Comparison of ENCODE assay signal across 9 cellular contexts in genomic region chr7:151115121-151115835, GRCh38. TPM values are rescaled to one million over a fixed set of nuclear protein-coding genes. Genes with fewer than 3 reads are reported as not detected.
DNase-seq lines count a peak whose midpoint lies in the region; ATAC-seq, FAIRE-seq and TF ChIP-seq lines count a peak whose summit lies in the region.
"Had no signal": no experiment of that assay in that cellular context is flagged by ENCODE, and none has a peak within 500 bp of the region (broad histone marks: within the 10 kb centered on the region; RNA-seq: fewer than 3 reads in every experiment).

No MANE protein-coding gene starts in this region.

- CTCF ChIA-PET in SK-N-SH (lab: Yijun Ruan, JAX) (interaction anchor here (0.5 to 18.7 kb wide), 23 partner anchors 11 to 1853 kb away, joined by 3 to 474 read pairs (median 6); partner anchors contain the start of genes AGAP3, FASTK, GBX1 and TMUB1), K562 (lab: Yijun Ruan, JAX; ENCODE audit: low intra/inter-chr PET ratio) (interaction anchor here (1.0 kb wide), 1 partner anchor 87 kb away, joined by 4 read pairs; the partner anchor contains the start of gene ABCB8)

- intact Hi-C loops in K562 (cut with micrococcal nuclease), result no loop called here
- intact Hi-C loops in left lung (cut with DNase I), result loop anchor here in 1 of 2 donors (10.0 kb wide), 1 partner anchor 220 kb away; no protein-coding TSS in a partner anchor

- peaks cover 19% of the 10 kb centered on the region for H3K4me1 Mint-ChIP-seq in type B pancreatic cell (ENCODE audit: unreplicated experiment)

- peaks cover 3% of the 10 kb centered on the region for H3K27me3 Mint-ChIP-seq in type B pancreatic cell

- in situ Hi-C loops in K562 (cut with MboI), result no loop called here

- H2AFZ ChIP-seq in SK-N-SH (ENCODE audit: low read depth) (no peak overlapping the region), K562 (ENCODE audit: low read depth, low read length) (no peak overlapping the region), MM.1S (ENCODE audit: low read length) (no peak overlapping the region)

- TF ChIP-seq CTCF in SK-N-SH (IDR thresholded peaks at IDR 0.05) (no peak), K562 (IDR thresholded peaks at IDR 0.05 in 2 of 3, conservative IDR thresholded peaks at IDR 0.05 in 1 of 3; ENCODE audit: insufficient read depth in 2 of 3, low read depth in 1 of 3, low read length in 3 of 3) (no peak), left lung (IDR thresholded peaks at IDR 0.05) (no peak), type B pancreatic cell (conservative IDR thresholded peaks at IDR 0.05) (peak; percentile 23), MM.1S (IDR thresholded peaks at IDR 0.05; ENCODE audit: low read length) (no peak)

- no TSS peak for BruUV-seq in K562 (replicated peaks; lab: Mats Ljungman, UMichigan)

- peaks cover 13% of the 10 kb centered on the region for H3K9me1 ChIP-seq in K562 (ENCODE audit: control insufficient read depth, insufficient read depth, low read length)

- peak overlapping the region in 1 of 2 experiments; percentile 18; a peak in 1 of 4 replicates for H3K27ac ChIP-seq in SK-N-SH (ENCODE audit: low read depth in 2 of 2, low read length in 1 of 2)
- no peak overlapping the region for H3K27ac ChIP-seq in K562 (ENCODE audit: extremely low read depth, low read depth, low read length)
- H3K27ac ChIP-seq in left lung, result peak overlapping the region; percentile 37 to 50
- H3K27ac ChIP-seq in MM.1S (ENCODE audit: low read length), result no peak overlapping the region
- H3K27ac ChIP-seq: 22Rv1 had no signal

- TF ChIP-seq EP300 in SK-N-SH (IDR thresholded peaks at IDR 0.05; ENCODE audit: borderline replicate concordance in 1 of 2, low read depth in 1 of 2, low read length in 1 of 2), result no peak
- no peak for TF ChIP-seq EP300 in K562 (IDR thresholded peaks at IDR 0.05; ENCODE audit: low read length)

- H3F3A ChIP-seq in SK-N-SH (replicated peaks; ENCODE audit: insufficient read depth) (peaks cover 31% of the 10 kb centered on the region), MM.1S (ENCODE audit: insufficient read depth, low read length) (no peaks in the 10 kb centered on the region)

- H3K9ac ChIP-seq in SK-N-SH (no peak overlapping the region; the same call in 1 of the 2 replicates), K562 (ENCODE audit: insufficient read depth in 1 of 2, low read depth in 2 of 2, low read length in 2 of 2) (peak overlapping the region in 1 of 2 experiments; percentile 64; a peak in 1 of 4 replicates), MM.1S (ENCODE audit: low read length) (no peak overlapping the region)

- peak overlapping the region; percentile 92 for H3K4me3 Mint-ChIP-seq in type B pancreatic cell

- H3K9me3 ChIP-seq in SK-N-SH (no peaks in the 10 kb centered on the region), K562 (replicated peaks; ENCODE audit: control insufficient read depth, insufficient read depth, low read depth, low read length) (no peaks in the 10 kb centered on the region), left lung (no peaks in the 10 kb centered on the region), MM.1S (replicated peaks; ENCODE audit: insufficient read depth, low read length) (no peaks in the 10 kb centered on the region)

- peaks cover 13 to 29% of the 10 kb centered on the region in 2 experiments for H3K36me3 ChIP-seq in SK-N-SH (replicated peaks in 1 of 2; ENCODE audit: control insufficient read depth in 1 of 2, insufficient read depth in 2 of 2, low read length in 1 of 2)
- H3K36me3 ChIP-seq in K562 (ENCODE audit: control insufficient read depth, insufficient read depth, low read length), result peaks cover 75% of the 10 kb centered on the region; the same call in 2 of the 3 replicates
- H3K36me3 ChIP-seq in left lung, result peaks cover 0 to 37% of the 10 kb centered on the region in 2 donors
- no peaks in the 10 kb centered on the region for H3K36me3 ChIP-seq in MM.1S (replicated peaks; ENCODE audit: insufficient read depth, low read length)

- H3K9me2 ChIP-seq in SK-N-SH, result no peaks in the 10 kb centered on the region
- no peaks in the 10 kb centered on the region for H3K9me2 ChIP-seq in MM.1S (replicated peaks; ENCODE audit: insufficient read depth, low read length)

- FAIRE-seq in K562 (lab: Jason Lieb, UNC), result no peak

- 63% methylated on average over 68 of the region's 114 CpGs for WGBS in SK-N-SH (ENCODE audit: low lambda C conversion rate)
- 96% methylated on average over 56 of the region's 114 CpGs for WGBS in K562 (ENCODE audit: insufficient coverage, low coverage, missing lambda C conversion rate)

- H4K20me1 ChIP-seq in SK-N-SH (ENCODE audit: insufficient read depth) (peaks cover 69% of the 10 kb centered on the region), K562 (replicated peaks; ENCODE audit: control insufficient read depth, insufficient read depth, low read length) (peaks cover 59% of the 10 kb centered on the region), MM.1S (ENCODE audit: insufficient read depth, low read length) (peaks cover under 1% of the 10 kb centered on the region; the same call in 1 of the 2 replicates)

- H3K27me3 ChIP-seq in SK-N-SH (ENCODE audit: insufficient read depth) (no peaks in the 10 kb centered on the region), K562 (ENCODE audit: control insufficient read depth in 2 of 2, insufficient read depth in 2 of 2, low read length in 2 of 2) (no peaks in the 10 kb centered on the region), left lung (peaks cover 0 to 5% of the 10 kb centered on the region in 2 donors), MM.1S (replicated peaks; ENCODE audit: insufficient read depth, low read length) (no peaks in the 10 kb centered on the region)

- peak overlapping the region; percentile 20 to 37; a peak in 3 of 4 replicates for H3K4me3 ChIP-seq in SK-N-SH (ENCODE audit: low read depth in 2 of 2, low read length in 1 of 2)
- no peak overlapping the region for H3K4me3 ChIP-seq in K562
- H3K4me3 ChIP-seq in left lung, result peak overlapping the region; percentile 19 to 40
- H3K4me3 ChIP-seq in MM.1S (ENCODE audit: low read length), result no peak overlapping the region

- H3K36me3 Mint-ChIP-seq in type B pancreatic cell, result no peaks in the 10 kb centered on the region

- DNase-seq in SK-N-SH (peak; percentile 84), K562 (ENCODE audit: extremely low read depth in 1 of 4, low spot score in 3 of 4) (no peak), left lung (peak in 1 of 2 donors; percentile 79), type B pancreatic cell (ENCODE audit: extremely low spot score, unreplicated experiment) (no peak), MM.1S (no peak)

- H3K27ac Mint-ChIP-seq in type B pancreatic cell, result peak overlapping the region; percentile 95

- no peaks in the 10 kb centered on the region for H3K9me3 Mint-ChIP-seq in type B pancreatic cell

- H3K4me1 ChIP-seq in SK-N-SH (ENCODE audit: control insufficient read depth in 1 of 2, insufficient read depth in 2 of 2, low read depth in 1 of 2, low read length in 1 of 2) (peaks cover 24 to 38% of the 10 kb centered on the region in 2 experiments), K562 (replicated peaks in 1 of 2; ENCODE audit: control insufficient read depth in 2 of 2, insufficient read depth in 2 of 2, low read length in 2 of 2) (peaks cover 29 to 69% of the 10 kb centered on the region in 2 experiments), left lung (peaks cover 0 to 38% of the 10 kb centered on the region in 2 donors), MM.1S (ENCODE audit: low read length) (no peaks in the 10 kb centered on the region)

- ATAC-seq in SK-N-SH treated with all-trans-retinoic acid at 6 μM for 48 hours (no peak), K562 (no peak), left lung (no peak), HG03025 (IDR thresholded peaks at IDR 0.05; ENCODE audit: low FRiP score, unreplicated experiment) (no peak), HG02763 (IDR thresholded peaks at IDR 0.05; ENCODE audit: unreplicated experiment) (no peak)

- H3K4me2 ChIP-seq in SK-N-SH, result peak overlapping the region; percentile 53; the same call in 1 of the 2 replicates
- no peak overlapping the region for H3K4me2 ChIP-seq in K562 (ENCODE audit: insufficient read depth, low read length)
- H3K4me2 ChIP-seq in MM.1S (ENCODE audit: low read depth, low read length), result no peak overlapping the region

- H3K79me2 ChIP-seq in SK-N-SH (ENCODE audit: insufficient read depth), result peaks cover 62% of the 10 kb centered on the region
- peaks cover 56% of the 10 kb centered on the region for H3K79me2 ChIP-seq in K562 (ENCODE audit: control insufficient read depth, insufficient read depth, low read length)
- peaks cover 35% of the 10 kb centered on the region for H3K79me2 ChIP-seq in MM.1S (ENCODE audit: low read length)

- POLR2A ChIA-PET in SK-N-SH (lab: Yijun Ruan, JAX), result no interaction called here
- POLR2A ChIA-PET in K562 (lab: Yijun Ruan, JAX), result no interaction called here

- no peak for TF ChIP-seq RAD21 in SK-N-SH (IDR thresholded peaks at IDR 0.05; ENCODE audit: low read length)
- no peak for TF ChIP-seq RAD21 in K562 (CRISPR knock-in tag; conservative IDR thresholded peaks at IDR 0.05 in 1 of 2, IDR thresholded peaks at IDR 0.05 in 1 of 2)

- TF ChIP-seq POLR2A in K562 (conservative IDR thresholded peaks at IDR 0.05), result no peak

RNA-seq across cellular contexts. Expression of gene AGAP3, which starts 29.0 kb away (rescaled TPM):
- polyA plus RNA-seq in SK-N-SH (2012; rRNA removed), result 108 and 126 TPM in 2 replicates
- polyA plus RNA-seq in SK-N-SH (2012; cell fraction: cytosol; rRNA removed), result 61.7 and 84.8 TPM in 2 replicates
- polyA plus RNA-seq in SK-N-SH (2012; cell fraction: nucleus; rRNA removed), result 361 and 701 TPM in 2 replicates
- total RNA-seq in K562 (2011; cell fraction: chromatin; rRNA removed; ENCODE audit: low replicate concordance), result 309 and 657 TPM in 2 replicates
- 263 and 322 TPM in 2 replicates for total RNA-seq in K562 (2011; cell fraction: nucleolus; rRNA removed)
- total RNA-seq in K562 (2011; cell fraction: nucleoplasm; rRNA removed), result 258 and 293 TPM in 2 replicates
- total RNA-seq in K562 (2014; rRNA removed), result 62.2 and 94.2 TPM in 2 replicates
- total RNA-seq in K562 (2014; rRNA removed; fragmentation: Illumina TruSeq; extraction: Trizol), result 34.6 and 44.0 TPM in 2 replicates
- total RNA-seq in K562 (2015; rRNA removed; fragmentation: Illumina TruSeq; extraction: Trizol), result 59.8 and 60.0 TPM in 2 replicates
- total RNA-seq in K562 (2021), result 178 and 208 TPM in 2 replicates
- 61.4 and 65.4 TPM in 2 replicates for polyA plus RNA-seq in K562 (2011; rRNA removed)
- 86.8 and 233 TPM in 2 replicates for polyA plus RNA-seq in K562 (2011; cell fraction: cytosol; rRNA removed)
- polyA plus RNA-seq in K562 (2011; cell fraction: nucleus; rRNA removed), result 273 and 510 TPM in 2 replicates
- 83.7 and 110 TPM in 2 replicates for polyA plus RNA-seq in K562 (2012)
- polyA plus RNA-seq in K562 (2014; fragmentation: Illumina TruSeq; extraction: Trizol), result 66.7 and 96.7 TPM in 2 replicates
- polyA plus RNA-seq in K562 (2014; fragmentation: Nextera tagmentation; extraction: Ambion mirVana), result 1 to 10 TPM; 3.4 to 4.4 TPM
- 118 and 127 TPM in 2 replicates for polyA plus RNA-seq in K562 (2014; rRNA removed)
- 34.5 and 46.4 TPM in 2 replicates for polyA minus RNA-seq in K562 (2011; rRNA and poly(A)+ RNA removed)
- polyA minus RNA-seq in K562 (2011; cell fraction: cytosol; rRNA and poly(A)+ RNA removed), result 64.1 and 65.6 TPM in 2 replicates
- polyA minus RNA-seq in K562 (2011; cell fraction: nucleus; rRNA and poly(A)+ RNA removed), result 79.9 and 118 TPM in 2 replicates
- total RNA-seq in left lung, result 100 to 1,000 TPM; 161 to 167 TPM
- total RNA-seq in type B pancreatic cell (ENCODE audit: low replicate concordance), result 95.9 and 114 TPM in 2 replicates

RNA-seq across cellular contexts. Expression of gene TMUB1, which starts 32.0 kb away (rescaled TPM):
- polyA plus RNA-seq in SK-N-SH (2012; rRNA removed) (37.8 and 60.6 TPM in 2 replicates), K562 (2011; rRNA removed) (38.4 and 59.7 TPM in 2 replicates), K562 (2014; fragmentation: Illumina TruSeq; extraction: Trizol) (74.1 and 210 TPM in 2 replicates), K562 (2014; fragmentation: Nextera tagmentation; extraction: Ambion mirVana) (under 1 TPM; 0.14 to 0.34 TPM), K562 (2014; rRNA removed) (195 and 207 TPM in 2 replicates)
- 21.7 and 37.0 TPM in 2 replicates for polyA plus RNA-seq in SK-N-SH (2012; cell fraction: cytosol; rRNA removed)
- polyA plus RNA-seq in SK-N-SH (2012; cell fraction: nucleus; rRNA removed), result 58.0 and 66.2 TPM in 2 replicates
- total RNA-seq in K562 (2011; cell fraction: chromatin; rRNA removed; ENCODE audit: low replicate concordance), result 28.8 and 70.7 TPM in 2 replicates
- 113 and 126 TPM in 2 replicates for total RNA-seq in K562 (2011; cell fraction: nucleolus; rRNA removed)
- total RNA-seq in K562 (2011; cell fraction: nucleoplasm; rRNA removed), result 72.2 and 72.4 TPM in 2 replicates
- total RNA-seq in K562 (2014; rRNA removed) (189 and 255 TPM in 2 replicates), K562 (2014; rRNA removed; fragmentation: Illumina TruSeq; extraction: Trizol) (19.4 and 21.4 TPM in 2 replicates), K562 (2015; rRNA removed; fragmentation: Illumina TruSeq; extraction: Trizol) (86.3 and 97.0 TPM in 2 replicates), K562 (2021) (233 and 241 TPM in 2 replicates), left lung (10 to 100 TPM; 39.6 to 49.1 TPM), type B pancreatic cell (ENCODE audit: low replicate concordance) (37.9 and 41.7 TPM in 2 replicates)
- 86.5 and 297 TPM in 2 replicates for polyA plus RNA-seq in K562 (2011; cell fraction: cytosol; rRNA removed)
- polyA plus RNA-seq in K562 (2011; cell fraction: nucleus; rRNA removed), result 123 and 249 TPM in 2 replicates
- 165 and 183 TPM in 2 replicates for polyA plus RNA-seq in K562 (2012)
- polyA minus RNA-seq in K562 (2011; rRNA and poly(A)+ RNA removed), result 8.2 and 12.5 TPM in 2 replicates
- polyA minus RNA-seq in K562 (2011; cell fraction: cytosol; rRNA and poly(A)+ RNA removed), result 52.4 and 69.4 TPM in 2 replicates
- 18.0 and 20.3 TPM in 2 replicates for polyA minus RNA-seq in K562 (2011; cell fraction: nucleus; rRNA and poly(A)+ RNA removed)

RNA-seq across cellular contexts. Expression of gene FASTK, which starts 34.7 kb away (rescaled TPM):
- polyA plus RNA-seq in SK-N-SH (2012; rRNA removed), result 125 and 148 TPM in 2 replicates
- polyA plus RNA-seq in SK-N-SH (2012; cell fraction: cytosol; rRNA removed), result 34.4 and 60.5 TPM in 2 replicates
- polyA plus RNA-seq in SK-N-SH (2012; cell fraction: nucleus; rRNA removed), result 699 and 1,159 TPM in 2 replicates
- 153 and 539 TPM in 2 replicates for total RNA-seq in K562 (2011; cell fraction: chromatin; rRNA removed; ENCODE audit: low replicate concordance)
- total RNA-seq in K562 (2011; cell fraction: nucleolus; rRNA removed), result 501 and 515 TPM in 2 replicates
- 225 and 261 TPM in 2 replicates for total RNA-seq in K562 (2011; cell fraction: nucleoplasm; rRNA removed)
- total RNA-seq in K562 (2014; rRNA removed), result 114 and 139 TPM in 2 replicates
- 8.3 and 12.6 TPM in 2 replicates for total RNA-seq in K562 (2014; rRNA removed; fragmentation: Illumina TruSeq; extraction: Trizol)
- 50.3 and 55.4 TPM in 2 replicates for total RNA-seq in K562 (2015; rRNA removed; fragmentation: Illumina TruSeq; extraction: Trizol)
- 106 and 112 TPM in 2 replicates for total RNA-seq in K562 (2021)
- polyA plus RNA-seq in K562 (2011; rRNA removed), result 48.2 and 69.4 TPM in 2 replicates
- 50.7 and 105 TPM in 2 replicates for polyA plus RNA-seq in K562 (2011; cell fraction: cytosol; rRNA removed)
- 711 and 1,075 TPM in 2 replicates for polyA plus RNA-seq in K562 (2011; cell fraction: nucleus; rRNA removed)
- 70.9 and 124 TPM in 2 replicates for polyA plus RNA-seq in K562 (2012)
- 38.2 and 53.4 TPM in 2 replicates for polyA plus RNA-seq in K562 (2014; fragmentation: Illumina TruSeq; extraction: Trizol)
- 1 to 10 TPM in 1 of 2 experiments, under 1 TPM in 1; 0.51 to 2.7 TPM for polyA plus RNA-seq in K562 (2014; fragmentation: Nextera tagmentation; extraction: Ambion mirVana)
- 150 and 181 TPM in 2 replicates for polyA plus RNA-seq in K562 (2014; rRNA removed)
- 18.8 and 24.7 TPM in 2 replicates for polyA minus RNA-seq in K562 (2011; rRNA and poly(A)+ RNA removed)
- polyA minus RNA-seq in K562 (2011; cell fraction: cytosol; rRNA and poly(A)+ RNA removed), result 22.8 and 23.4 TPM in 2 replicates
- 187 and 189 TPM in 2 replicates for polyA minus RNA-seq in K562 (2011; cell fraction: nucleus; rRNA and poly(A)+ RNA removed)
- 10 to 100 TPM; 63.5 to 65.7 TPM for total RNA-seq in left lung
- 100 and 118 TPM in 2 replicates for total RNA-seq in type B pancreatic cell (ENCODE audit: low replicate concordance)

RNA-seq across cellular contexts. Expression of gene GBX1, which starts 52.2 kb away (rescaled TPM):
- polyA plus RNA-seq in SK-N-SH (2012; rRNA removed) (not detected in 2 replicates), K562 (2011; rRNA removed) (not detected in 2 replicates), K562 (2014; fragmentation: Illumina TruSeq; extraction: Trizol) (not detected in 2 replicates), K562 (2014; fragmentation: Nextera tagmentation; extraction: Ambion mirVana) (not detected), K562 (2014; rRNA removed) (not detected in 2 replicates)
- polyA plus RNA-seq in SK-N-SH (2012; cell fraction: cytosol; rRNA removed), result not detected in 2 replicates
- not detected in 2 replicates for polyA plus RNA-seq in SK-N-SH (2012; cell fraction: nucleus; rRNA removed)
- total RNA-seq in K562 (2011; cell fraction: chromatin; rRNA removed; ENCODE audit: low replicate concordance), result not detected in 2 replicates
- total RNA-seq in K562 (2011; cell fraction: nucleolus; rRNA removed), result not detected in 2 replicates
- not detected in 2 replicates for total RNA-seq in K562 (2011; cell fraction: nucleoplasm; rRNA removed)
- total RNA-seq in K562 (2014; rRNA removed) (not detected in 2 replicates), K562 (2014; rRNA removed; fragmentation: Illumina TruSeq; extraction: Trizol) (not detected in 2 replicates), K562 (2015; rRNA removed; fragmentation: Illumina TruSeq; extraction: Trizol) (not detected in 2 replicates), K562 (2021) (not detected in 2 replicates), left lung (not detected), type B pancreatic cell (ENCODE audit: low replicate concordance) (0.26 and 0.41 TPM in 2 replicates)
- not detected in 2 replicates for polyA plus RNA-seq in K562 (2011; cell fraction: cytosol; rRNA removed)
- polyA plus RNA-seq in K562 (2011; cell fraction: nucleus; rRNA removed), result not detected in 2 replicates
- polyA plus RNA-seq in K562 (2012), result not detected in 2 replicates
- not detected in 2 replicates for polyA minus RNA-seq in K562 (2011; rRNA and poly(A)+ RNA removed)
- polyA minus RNA-seq in K562 (2011; cell fraction: cytosol; rRNA and poly(A)+ RNA removed), result not detected in 2 replicates
- polyA minus RNA-seq in K562 (2011; cell fraction: nucleus; rRNA and poly(A)+ RNA removed), result not detected in 2 replicates

RNA-seq across cellular contexts. Expression of gene SLC4A2, which starts 55.9 kb away (rescaled TPM):
- 123 and 167 TPM in 2 replicates for polyA plus RNA-seq in SK-N-SH (2012; rRNA removed)
- polyA plus RNA-seq in SK-N-SH (2012; cell fraction: cytosol; rRNA removed), result 60.6 and 67.2 TPM in 2 replicates
- polyA plus RNA-seq in SK-N-SH (2012; cell fraction: nucleus; rRNA removed), result 478 and 1,049 TPM in 2 replicates
- 230 and 845 TPM in 2 replicates for total RNA-seq in K562 (2011; cell fraction: chromatin; rRNA removed; ENCODE audit: low replicate concordance)
- 746 and 756 TPM in 2 replicates for total RNA-seq in K562 (2011; cell fraction: nucleolus; rRNA removed)
- 367 and 388 TPM in 2 replicates for total RNA-seq in K562 (2011; cell fraction: nucleoplasm; rRNA removed)
- total RNA-seq in K562 (2014; rRNA removed), result 360 and 417 TPM in 2 replicates
- total RNA-seq in K562 (2014; rRNA removed; fragmentation: Illumina TruSeq; extraction: Trizol), result 32.6 and 55.0 TPM in 2 replicates
- total RNA-seq in K562 (2015; rRNA removed; fragmentation: Illumina TruSeq; extraction: Trizol), result 130 and 132 TPM in 2 replicates
- 363 and 375 TPM in 2 replicates for total RNA-seq in K562 (2021)
- 69.2 and 85.2 TPM in 2 replicates for polyA plus RNA-seq in K562 (2011; rRNA removed)
- 68.0 and 147 TPM in 2 replicates for polyA plus RNA-seq in K562 (2011; cell fraction: cytosol; rRNA removed)
- polyA plus RNA-seq in K562 (2011; cell fraction: nucleus; rRNA removed), result 438 and 829 TPM in 2 replicates
- 243 and 347 TPM in 2 replicates for polyA plus RNA-seq in K562 (2012)
- polyA plus RNA-seq in K562 (2014; fragmentation: Illumina TruSeq; extraction: Trizol), result 166 and 212 TPM in 2 replicates
- 10 to 100 TPM; 11.4 to 28.8 TPM for polyA plus RNA-seq in K562 (2014; fragmentation: Nextera tagmentation; extraction: Ambion mirVana)
- polyA plus RNA-seq in K562 (2014; rRNA removed), result 306 and 316 TPM in 2 replicates
- 29.9 and 60.1 TPM in 2 replicates for polyA minus RNA-seq in K562 (2011; rRNA and poly(A)+ RNA removed)
- polyA minus RNA-seq in K562 (2011; cell fraction: cytosol; rRNA and poly(A)+ RNA removed), result 79.9 and 106 TPM in 2 replicates
- 138 and 143 TPM in 2 replicates for polyA minus RNA-seq in K562 (2011; cell fraction: nucleus; rRNA and poly(A)+ RNA removed)
- 100 to 1,000 TPM; 191 to 205 TPM for total RNA-seq in left lung
- total RNA-seq in type B pancreatic cell (ENCODE audit: low replicate concordance), result 144 and 150 TPM in 2 replicates

Comparison
In these comparisons a context has a peak if more than half of its experiments do, and no peak if none do; other contexts are left out.
1. H3K27ac ChIP-seq: peak in left lung (2 of 2); none in K562 (single experiment) and MM.1S (single experiment).
2. H3K4me3 ChIP-seq: peak in SK-N-SH (2 of 2) and left lung (2 of 2); none in K562 (single experiment) and MM.1S (single experiment).
3. Of the 27 proteins assayed by ChIP-seq in both K562 and SK-N-SH: peak only in K562: none; only in SK-N-SH: NRF1; in both: none; in neither: 26.